Comparison of ENCODE assay signal across 7 cellular contexts in genomic region chrX:16882188-16882587, GRCh38. TPM values are rescaled to one million over a fixed set of nuclear protein-coding genes. Genes with fewer than 3 reads are reported as not detected.
DNase-seq lines count a peak whose midpoint lies in the region; ATAC-seq and TF ChIP-seq lines count a peak whose summit lies in the region.

No MANE protein-coding gene starts in this region.

- no peaks in the 10 kb centered on the region for H4K20me1 ChIP-seq in osteoblast (ENCODE audit: insufficient read depth, low read length)

- H3K27ac ChIP-seq in RWPE2 (ENCODE audit: poor library complexity, severe bottlenecking) (peak overlapping the region; percentile 37), osteoblast (ENCODE audit: low read depth, low read length) (no peak overlapping the region)

- H2AFZ ChIP-seq in osteoblast (ENCODE audit: low read length), result no peak overlapping the region

- ATAC-seq in HG02763 (IDR thresholded peaks at IDR 0.05; ENCODE audit: unreplicated experiment) (peak; percentile 46), RWPE2 (ENCODE audit: low read depth) (no peak; the same call in 2 of the 3 replicates), GM21737 (IDR thresholded peaks at IDR 0.05; ENCODE audit: unreplicated experiment) (no peak), HG03095 (IDR thresholded peaks at IDR 0.05; ENCODE audit: unreplicated experiment) (no peak)

- H3K4me3 ChIP-seq in RWPE2 (ENCODE audit: severe bottlenecking), result no peak overlapping the region
- peak overlapping the region; percentile 55 for H3K4me3 ChIP-seq in epithelial cell of proximal tubule (ENCODE audit: low read depth, low read length)
- peak overlapping the region; percentile 68 for H3K4me3 ChIP-seq in osteoblast (ENCODE audit: insufficient read depth, low read length)

- peak overlapping the region; percentile 87 for H3K4me2 ChIP-seq in osteoblast (ENCODE audit: insufficient read depth, low read length)

- in situ Hi-C loops in G401 (cut with HindIII; ENCODE audit: low sequenced_read_pairs), result no loop called here

- DNase-seq in G401 (ENCODE audit: low spot score), result peak; percentile 9
- DNase-seq in RWPE2 (ENCODE audit: low spot score), result no peak
- DNase-seq in epithelial cell of proximal tubule (ENCODE audit: low read depth), result no peak
- peak; percentile 61 for DNase-seq in osteoblast (ENCODE audit: insufficient read length, low spot score, missing footprints)

- H3K79me2 ChIP-seq in osteoblast (ENCODE audit: insufficient read depth, low read length), result no peaks in the 10 kb centered on the region

- H3K9me3 ChIP-seq in RWPE2 (ENCODE audit: severe bottlenecking) (no peaks in the 10 kb centered on the region), osteoblast (ENCODE audit: low read depth, low read length) (no peaks in the 10 kb centered on the region)

- H3K4me1 ChIP-seq in RWPE2 (ENCODE audit: insufficient read depth, poor library complexity, severe bottlenecking) (no peaks in the 10 kb centered on the region), osteoblast (ENCODE audit: insufficient read depth, low read length) (peaks cover 4% of the 10 kb centered on the region)

- no peaks in the 10 kb centered on the region for H3K27me3 ChIP-seq in RWPE2 (ENCODE audit: insufficient read depth, poor library complexity, severe bottlenecking)
- peaks cover 38% of the 10 kb centered on the region for H3K27me3 ChIP-seq in osteoblast (ENCODE audit: insufficient read depth, low read length)

- no peak for TF ChIP-seq CTCF in RWPE2 (IDR thresholded peaks at IDR 0.05; ENCODE audit: poor library complexity, severe bottlenecking)
- no peak for TF ChIP-seq CTCF in epithelial cell of proximal tubule (conservative IDR thresholded peaks at IDR 0.05; ENCODE audit: low read depth, low read length)
- no peak for TF ChIP-seq CTCF in osteoblast (IDR thresholded peaks at IDR 0.05; ENCODE audit: extremely low read depth, low read depth, low read length)

- H3K36me3 ChIP-seq in RWPE2 (ENCODE audit: low read depth), result no peaks in the 10 kb centered on the region
- H3K36me3 ChIP-seq in osteoblast (ENCODE audit: insufficient read depth, low read length), result no peaks in the 10 kb centered on the region

RNA-seq across cellular contexts. Expression of gene RBBP7, which starts 12.0 kb away (rescaled TPM):
- 99.0 and 131 TPM in 2 replicates for total RNA-seq in G401 (2014; rRNA removed; shearing (Covaris generic))
- total RNA-seq in epithelial cell of proximal tubule, result 149 and 150 TPM in 2 replicates
- 69.8 and 87.5 TPM in 2 replicates for total RNA-seq in osteoblast

Comparison
In these comparisons a context has a peak if more than half of its experiments do, and no peak if none do; other contexts are left out.
1. DNase-seq: peak in G401 (single experiment) and osteoblast (single experiment); none in RWPE2 (single experiment) and epithelial cell of proximal tubule (single experiment).